ENCODE assay signal across 21 cellular contexts in the genomic region with DNA sequence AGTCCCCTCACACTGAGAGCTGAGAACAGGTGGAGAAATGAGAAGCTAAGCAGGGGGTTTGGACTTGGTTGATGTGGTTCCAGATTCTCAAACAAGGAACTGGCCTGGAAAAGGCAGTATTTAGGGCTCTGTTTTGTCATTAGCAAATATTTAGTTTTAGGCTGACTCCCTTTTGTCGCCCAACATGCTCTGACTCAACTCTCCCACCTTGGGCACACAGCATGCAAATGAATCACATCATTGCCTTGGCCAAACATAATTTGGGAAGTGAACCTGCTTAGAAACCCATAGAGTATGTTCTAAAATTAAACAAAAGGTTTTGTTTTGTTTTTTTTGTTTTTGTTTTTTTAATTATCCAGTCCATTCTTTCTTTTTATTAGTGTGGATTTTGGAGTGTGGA. TPM values are rescaled to one million over a fixed set of nuclear protein-coding genes. Genes with fewer than 3 reads are reported as not detected.
DNase-seq lines count a peak whose midpoint lies in the region; ATAC-seq and TF ChIP-seq lines count a peak whose summit lies in the region.
"Had no signal": no experiment of that assay in that cellular context is flagged by ENCODE, and none has a peak within 500 bp of the region (broad histone marks: within the 10 kb centered on the region; RNA-seq: fewer than 3 reads in every experiment).

No MANE protein-coding gene starts in this region.

- H3K4me1 ChIP-seq in DOHH2 (ENCODE audit: control insufficient read depth, low read length): peaks cover 13% of the 10 kb centered on the region
- no peaks in the 10 kb centered on the region for H3K4me1 ChIP-seq in smooth muscle cell (ENCODE audit: low read depth)

- 93% methylated on average over 1 of the region's 1 CpG for WGBS in smooth muscle cell (ENCODE audit: low lambda C conversion rate)

- H3K27ac ChIP-seq in DOHH2 (ENCODE audit: low read depth, low read length) (no peak overlapping the region), smooth muscle cell (ENCODE audit: low read depth) (no peak overlapping the region)
- no peak overlapping the region for H3K27ac ChIP-seq in CD4-positive, alpha-beta T cell (ENCODE audit: low read depth, low read length)

- H3K36me3 ChIP-seq in DOHH2 (ENCODE audit: control insufficient read depth, low read length) (no peaks in the 10 kb centered on the region), smooth muscle cell (ENCODE audit: low read depth) (no peaks in the 10 kb centered on the region)

- H3K9ac ChIP-seq in smooth muscle cell (ENCODE audit: low read depth): no peak overlapping the region

- no peak for TF ChIP-seq CTCF in DOHH2 (IDR thresholded peaks at IDR 0.05; ENCODE audit: low read depth, low read length, poor library complexity, severe bottlenecking)
- no peak for TF ChIP-seq CTCF in smooth muscle cell (IDR thresholded peaks at IDR 0.05; ENCODE audit: borderline replicate concordance, insufficient read depth, poor library complexity, severe bottlenecking)
- TF ChIP-seq CTCF in CD4-positive, alpha-beta T cell (IDR thresholded peaks at IDR 0.05): no peak

- peak; percentile 75 for ATAC-seq in stimulated activated memory B cell treated with anti-CD40 and anti-IgM and Interleukin-4, amounts not matched to agents 10 μg/mL and 1 μg/mL and 100 μg/mL, for 72 hours
- ATAC-seq in CD4-positive, alpha-beta T cell (ENCODE audit: poor library complexity): no peak
- ATAC-seq: activated CD8-positive, alpha-beta T cell treated with anti-CD3 and anti-CD28 coated beads, Interleukin-2, amount 10 ng/mL, durations not matched to agents 7 days and 5 days; activated T-cell treated with anti-CD3 and anti-CD28 coated beads, Interleukin-2, amount 50 U/mL, for 4 hours; Panc1 had no signal

- H4K20me1 ChIP-seq in DOHH2 (ENCODE audit: control insufficient read depth, insufficient read depth, low read depth, low read length): no peaks in the 10 kb centered on the region
- no peaks in the 10 kb centered on the region for H4K20me1 ChIP-seq in smooth muscle cell (ENCODE audit: low read depth)

- H3K4me1 Mint-ChIP-seq in stimulated activated memory B cell treated with anti-CD40 and anti-IgM and Interleukin-4, amounts not matched to agents 10 μg/mL and 1 μg/mL and 100 μg/mL, for 72 hours: peaks cover 32% of the 10 kb centered on the region
- peaks cover 27% of the 10 kb centered on the region for H3K4me1 Mint-ChIP-seq in CD4-positive, alpha-beta T cell (ENCODE audit: low read depth)

- intact Hi-C loops in CD4-positive, alpha-beta T cell (cut with DNase I, micrococcal nuclease): no loop called here

- peak overlapping the region; percentile 15 for H3K27ac Mint-ChIP-seq in stimulated activated memory B cell treated with anti-CD40 and anti-IgM and Interleukin-4, amounts not matched to agents 10 μg/mL and 1 μg/mL and 100 μg/mL, for 72 hours
- H3K27ac Mint-ChIP-seq in CD4-positive, alpha-beta T cell: no peak overlapping the region
- H3K27ac Mint-ChIP-seq: activated CD8-positive, alpha-beta T cell treated with anti-CD3 and anti-CD28 coated beads, Interleukin-2, amount 10 ng/mL, durations not matched to agents 7 days and 5 days; activated naive CD4-positive, alpha-beta T cell treated with anti-CD3 and anti-CD28 coated beads, Interleukin-2, amount 10 ng/mL, durations not matched to agents 7 days and 5 days; HFFc6; T-helper 2 cell treated with Interferon-gamma antibody and Interleukin-4, amounts not matched to agents 5 μg/mL and 100 μg/mL, for 36 hours had no signal

- no peak overlapping the region for H2AFZ ChIP-seq in smooth muscle cell (ENCODE audit: low read depth)

- H3K79me2 ChIP-seq in DOHH2 (ENCODE audit: control insufficient read depth, low read length): no peaks in the 10 kb centered on the region
- H3K79me2 ChIP-seq in smooth muscle cell (ENCODE audit: low read depth): no peaks in the 10 kb centered on the region

- H3K4me2 ChIP-seq in DOHH2 (ENCODE audit: low read length) (peak overlapping the region; percentile 22), smooth muscle cell (no peak overlapping the region)

- H3K9me2 ChIP-seq in DOHH2 (replicated peaks; ENCODE audit: control insufficient read depth, low read length): no peaks in the 10 kb centered on the region

- POLR2A ChIA-PET in CD4-positive, alpha-beta T cell (lab: Charles Lee): no interaction called here

- H3K27me3 Mint-ChIP-seq in stimulated activated memory B cell treated with anti-CD40 and anti-IgM and Interleukin-4, amounts not matched to agents 10 μg/mL and 1 μg/mL and 100 μg/mL, for 72 hours: peaks cover 35% of the 10 kb centered on the region
- H3K27me3 Mint-ChIP-seq in CD4-positive, alpha-beta T cell: peaks cover 4% of the 10 kb centered on the region

- H3K4me3 Mint-ChIP-seq in stimulated activated memory B cell treated with anti-CD40 and anti-IgM and Interleukin-4, amounts not matched to agents 10 μg/mL and 1 μg/mL and 100 μg/mL, for 72 hours: no peak overlapping the region
- no peak overlapping the region for H3K4me3 Mint-ChIP-seq in CD4-positive, alpha-beta T cell
- H3K4me3 Mint-ChIP-seq: activated CD8-positive, alpha-beta T cell treated with anti-CD3 and anti-CD28 coated beads, Interleukin-2, amount 10 ng/mL, durations not matched to agents 7 days and 5 days; activated naive CD4-positive, alpha-beta T cell treated with anti-CD3 and anti-CD28 coated beads, Interleukin-2, amount 10 ng/mL, durations not matched to agents 7 days and 5 days; activated T-cell treated with anti-CD3 and anti-CD28 coated beads, Interleukin-2, amount 50 U/mL, for 4 hours; HFFc6; T-helper 2 cell treated with Interferon-gamma antibody and Interleukin-4, amounts not matched to agents 5 μg/mL and 100 μg/mL, for 36 hours had no signal

- H3K4me3 ChIP-seq in DOHH2 (ENCODE audit: low read length): no peak overlapping the region
- H3K4me3 ChIP-seq in smooth muscle cell: no peak overlapping the region

- CTCF ChIA-PET in CD4-positive, alpha-beta T cell (lab: Charles Lee): interaction anchor here (1.6 kb wide), 1 partner anchor 9 kb away, joined by 4 read pairs; the partner anchor contains the start of gene UQCC2

- no peaks in the 10 kb centered on the region for H3K36me3 Mint-ChIP-seq in stimulated activated memory B cell treated with anti-CD40 and anti-IgM and Interleukin-4, amounts not matched to agents 10 μg/mL and 1 μg/mL and 100 μg/mL, for 72 hours
- H3K36me3 Mint-ChIP-seq in CD4-positive, alpha-beta T cell (ENCODE audit: low read depth): no peaks in the 10 kb centered on the region
- H3K36me3 Mint-ChIP-seq: activated naive CD4-positive, alpha-beta T cell treated with anti-CD3 and anti-CD28 coated beads, Interleukin-2, amount 10 ng/mL, durations not matched to agents 7 days and 5 days had no signal

- no peaks in the 10 kb centered on the region for H3K9me3 Mint-ChIP-seq in stimulated activated memory B cell treated with anti-CD40 and anti-IgM and Interleukin-4, amounts not matched to agents 10 μg/mL and 1 μg/mL and 100 μg/mL, for 72 hours
- H3K9me3 Mint-ChIP-seq in CD4-positive, alpha-beta T cell: no peaks in the 10 kb centered on the region
- H3K9me3 Mint-ChIP-seq: activated naive CD4-positive, alpha-beta T cell treated with anti-CD3 and anti-CD28 coated beads, Interleukin-2, amount 10 ng/mL, durations not matched to agents 7 days and 5 days; activated T-cell treated with anti-CD3 and anti-CD28 coated beads, Interleukin-2, amount 50 U/mL, for 4 hours; HFFc6; T-helper 2 cell treated with Interferon-gamma antibody and Interleukin-4, amounts not matched to agents 5 μg/mL and 100 μg/mL, for 36 hours had no signal

- H3K27me3 ChIP-seq in DOHH2 (ENCODE audit: control insufficient read depth, low read length) (peaks cover 43% of the 10 kb centered on the region), smooth muscle cell (ENCODE audit: low read depth) (no peaks in the 10 kb centered on the region)
- no peaks in the 10 kb centered on the region for H3K27me3 ChIP-seq in CD4-positive, alpha-beta T cell (ENCODE audit: control insufficient read depth, insufficient read depth, low read length)

- H3F3A ChIP-seq in DOHH2 (ENCODE audit: control insufficient read depth, insufficient read depth) (no peaks in the 10 kb centered on the region), smooth muscle cell (ENCODE audit: low read depth) (no peaks in the 10 kb centered on the region)

- DNase-seq in NCI-H146 (lab: John Stamatoyannopoulos, UW) (peak; percentile 19), kidney tubule cell (ENCODE audit: low spot score) (peak; percentile 44), smooth muscle cell (lab: John Stamatoyannopoulos, UW; ENCODE audit: unreplicated experiment) (no peak), HK-2 (ENCODE audit: unreplicated experiment) (no peak)
- no peak for DNase-seq in CD4-positive, alpha-beta T cell
- DNase-seq: activated CD8-positive, alpha-beta T cell treated with anti-CD3 and anti-CD28 coated beads, Interleukin-2, amount 10 ng/mL, durations not matched to agents 7 days and 5 days; activated naive CD4-positive, alpha-beta T cell treated with anti-CD3 and anti-CD28 coated beads, Interleukin-2, amount 10 ng/mL, durations not matched to agents 7 days and 5 days; activated T-cell treated with anti-CD3 and anti-CD28 coated beads, Interleukin-2, amount 50 U/mL, for 4 hours; anterior cingulate cortex; HFFc6; KG1; midbrain; NCI-H1092 treated with DMSO at 0.1 percent for 48 hours; NCI-H2107; NCI-H510A treated with DMSO at 0.1 percent for 48 hours; stimulated activated CD4-positive, alpha-beta T cell treated with anti-CD3 and anti-CD28 coated beads, Interleukin-15, amount 100 ng/mL, for 24 hours had no signal

- H3K9me3 ChIP-seq in DOHH2 (ENCODE audit: control insufficient read depth, insufficient read depth, low read length) (no peaks in the 10 kb centered on the region), smooth muscle cell (replicated peaks; ENCODE audit: low read depth) (no peaks in the 10 kb centered on the region)
- H3K9me3 ChIP-seq in CD4-positive, alpha-beta T cell (ENCODE audit: control insufficient read depth, low read length): no peaks in the 10 kb centered on the region

RNA-seq across cellular contexts. Expression of gene UQCC2, which starts 9.5 kb away (rescaled TPM):
- total RNA-seq in smooth muscle cell: 29.9 and 67.3 TPM in 2 replicates
- 204 and 208 TPM in 2 replicates for polyA plus RNA-seq in smooth muscle cell
- total RNA-seq in CD4-positive, alpha-beta T cell: 1 to 10 TPM; 8.7 to 9.3 TPM

RNA-seq across cellular contexts. Expression of gene IP6K3, which starts 25.7 kb away (rescaled TPM):
- total RNA-seq in smooth muscle cell: 2.2 and 2.6 TPM in 2 replicates
- polyA plus RNA-seq in smooth muscle cell: 3.7 and 5.6 TPM in 2 replicates
- not detected for total RNA-seq in CD4-positive, alpha-beta T cell
- total RNA-seq: activated CD8-positive, alpha-beta T cell treated with anti-CD3 and anti-CD28 coated beads, Interleukin-2, amount 10 ng/mL, durations not matched to agents 7 days and 5 days; activated T-cell treated with anti-CD3 and anti-CD28 coated beads, Interleukin-2, amount 50 U/mL, for 4 hours; SK-MEL-5 had no signal

Comparison
In these comparisons a context has a peak if more than half of its experiments do, and no peak if none do; other contexts are left out.
1. DNase-seq: peak in NCI-H146 (single experiment) and kidney tubule cell (single experiment); none in smooth muscle cell (single experiment), CD4-positive, alpha-beta T cell (0 of 10) and HK-2 (single experiment).